Comparison of ENCODE assay signal across 24 cellular contexts in genomic region chr6:37787216-37787615, GRCh38.
"Had no signal": no experiment of that assay in that cellular context is flagged by ENCODE, and none has a peak within 500 bp of the region (broad histone marks: within the 10 kb centered on the region; RNA-seq: fewer than 3 reads in every experiment).

No MANE protein-coding gene starts in this region.

- ATAC-seq: effector memory CD8-positive, alpha-beta T cell; gastrocnemius medialis; heart right ventricle; left cardiac atrium; left lung; left ventricle myocardium superior; lower lobe of right lung; mucosa of descending colon had no signal

- H3K27ac Mint-ChIP-seq: dendritic cell treated with granulocyte-macrophage colony-stimulating factor and Interleukin-4, amounts not matched to agents 40 ng/mL and 50 ng/mL, for 4 days; effector memory CD8-positive, alpha-beta T cell; endodermal cell; mesothelial cell of epicardium had no signal

- FAIRE-seq: endometrium, islet of Langerhans, keratinocyte had no signal

- H3K9me3 Mint-ChIP-seq: dendritic cell treated with granulocyte-macrophage colony-stimulating factor and Interleukin-4, amounts not matched to agents 40 ng/mL and 50 ng/mL, for 4 days; effector memory CD8-positive, alpha-beta T cell; endodermal cell; mesothelial cell of epicardium had no signal

- DNase-seq: cerebellar nuclear complex; colonic mucosa; cortex of kidney; effector CD8-positive, alpha-beta T cell; effector memory CD8-positive, alpha-beta T cell; endodermal cell; foreskin melanocyte; gastrocnemius medialis; glutamatergic neuron; head of caudate nucleus; heart right ventricle; hippocampal formation; left cardiac atrium; left lung; left ventricle myocardium superior; lower lobe of right lung; mesenchymal stem cell; mucosa of descending colon had no signal

- H3K36me3 Mint-ChIP-seq: mesothelial cell of epicardium had no signal

- H3K27ac ChIP-seq: colonic mucosa, esophagus muscularis mucosa, gastrocnemius medialis, heart right ventricle, left lung, lower lobe of right lung had no signal

- H3K36me3 ChIP-seq: colonic mucosa, esophagus muscularis mucosa, gastrocnemius medialis, heart right ventricle, left lung, lower lobe of right lung had no signal

- H3K27me3 ChIP-seq: gastrocnemius medialis had no signal

- H3K9me3 ChIP-seq: colonic mucosa, esophagus muscularis mucosa, gastrocnemius medialis, heart right ventricle, left lung, lower lobe of right lung, mucosa of descending colon had no signal

- H3K4me3 Mint-ChIP-seq: dendritic cell treated with granulocyte-macrophage colony-stimulating factor and Interleukin-4, amounts not matched to agents 40 ng/mL and 50 ng/mL, for 4 days; effector memory CD8-positive, alpha-beta T cell; endodermal cell; mesothelial cell of epicardium had no signal

- H3K4me3 ChIP-seq: colonic mucosa, esophagus muscularis mucosa, gastrocnemius medialis, heart right ventricle, left lung, lower lobe of right lung, mucosa of descending colon had no signal
